In genomic region chr17:77107506-77108433, GRCh38 we compare ENCODE assay signal across 8 cellular contexts. TPM values are rescaled to one million over a fixed set of nuclear protein-coding genes. Genes with fewer than 3 reads are reported as not detected.
A peak's percentile ranks its signal among the peaks of the same experiment; 100 is the strongest.
DNase-seq lines count a peak whose midpoint lies in the region; ATAC-seq and TF ChIP-seq lines count a peak whose summit lies in the region.

No MANE protein-coding gene starts in this region.

- H3K4me2 ChIP-seq in PC-3 (ENCODE audit: low read length): no peak overlapping the region

- no TSS peak for BruUV-seq in PC-3 (replicated peaks; lab: Mats Ljungman, UMichigan)

- H3K27ac ChIP-seq in right cardiac atrium (ENCODE audit: low read length) (peak overlapping the region; percentile 2), PC-3 (ENCODE audit: low read length) (no peak overlapping the region)
- peak overlapping the region; percentile 11 for H3K27ac ChIP-seq in effector memory CD4-positive, alpha-beta T cell (ENCODE audit: insufficient read depth, low read length, poor library complexity, severe bottlenecking)

- H3K4me1 ChIP-seq in right cardiac atrium (ENCODE audit: control insufficient read depth, insufficient read depth, low read length) (peaks cover 13% of the 10 kb centered on the region), PC-3 (ENCODE audit: insufficient read depth, low read length) (peaks cover 13% of the 10 kb centered on the region)
- H3K4me1 ChIP-seq in effector memory CD4-positive, alpha-beta T cell (ENCODE audit: control insufficient read depth, insufficient read depth, low read length, poor library complexity, severe bottlenecking): no peaks in the 10 kb centered on the region

- no peaks in the 10 kb centered on the region for H4K20me1 ChIP-seq in PC-3 (ENCODE audit: low read length)

- POLR2A ChIA-PET in PC-3 (lab: Charles Lee; ENCODE audit: unreplicated experiment): no interaction called here

- DNase-seq in right cardiac atrium: no peak
- DNase-seq in Right ventricle myocardium superior: no peak
- DNase-seq in PC-3: no peak
- DNase-seq in effector memory CD4-positive, alpha-beta T cell: peak in 2 of 3 donors; percentile 10 to 21
- peak; percentile 52 to 88 for DNase-seq in stimulated activated effector memory CD8-positive, alpha-beta T cell treated with anti-CD3 and anti-CD28 coated beads, Interleukin-12 subunit alpha, Interleukin-12 subunit beta, amount 100 ng/mL, for 72 hours (ENCODE audit: low spot score in 2 of 2)
- DNase-seq in T-helper 9 cell: no peak
- no peak for DNase-seq in HK-2 (ENCODE audit: unreplicated experiment)

- CTCF ChIA-PET in PC-3 (lab: Charles Lee): no interaction called here

- intact Hi-C loops in right cardiac atrium (cut with DNase I): loop anchor here in 1 of 4 donors (10.0 kb wide), 1 partner anchor 107 kb away; no protein-coding TSS in a partner anchor
- intact Hi-C loops in Right ventricle myocardium superior (cut with DNase I): loop anchor here (5.0 kb wide), 1 partner anchor 35 kb away; the partner anchor contains the start of gene SEC14L1
- intact Hi-C loops in PC-3 (cut with micrococcal nuclease): no loop called here

- no peaks in the 10 kb centered on the region for H3K36me3 ChIP-seq in PC-3 (ENCODE audit: low read depth, low read length)
- no peaks in the 10 kb centered on the region for H3K36me3 ChIP-seq in effector memory CD4-positive, alpha-beta T cell (ENCODE audit: control insufficient read depth, insufficient read depth, low read length)

- WGBS in right cardiac atrium: 88% methylated on average over 23 of the region's 23 CpGs

- TF ChIP-seq CTCF in PC-3 (conservative IDR thresholded peaks at IDR 0.05; ENCODE audit: low read depth, low read length): no peak

- no peak overlapping the region for H2AFZ ChIP-seq in PC-3 (ENCODE audit: low read length)

- no peaks in the 10 kb centered on the region for H3K27me3 ChIP-seq in right cardiac atrium (ENCODE audit: control insufficient read depth, insufficient read depth)
- H3K27me3 ChIP-seq in PC-3 (ENCODE audit: low read length): no peaks in the 10 kb centered on the region
- no peaks in the 10 kb centered on the region for H3K27me3 ChIP-seq in effector memory CD4-positive, alpha-beta T cell (replicated peaks; ENCODE audit: control insufficient read depth, insufficient read depth, low read length, poor library complexity, severe bottlenecking)

- peak overlapping the region; percentile 90 for H3K27ac Mint-ChIP-seq in stimulated activated effector memory CD8-positive, alpha-beta T cell treated with anti-CD3 and anti-CD28 coated beads, Interleukin-12 subunit alpha, Interleukin-12 subunit beta, amount 100 ng/mL, for 72 hours

- H3K9ac ChIP-seq in PC-3 (ENCODE audit: low read length): no peak overlapping the region

- H3K4me3 ChIP-seq in right cardiac atrium (ENCODE audit: low read length) (no peak overlapping the region), PC-3 (ENCODE audit: low read length) (no peak overlapping the region)
- H3K4me3 ChIP-seq in effector memory CD4-positive, alpha-beta T cell (ENCODE audit: insufficient read depth, low read depth, low read length, poor library complexity, severe bottlenecking): no peak overlapping the region

- ATAC-seq in right cardiac atrium: no peak
- no peak for ATAC-seq in Right ventricle myocardium superior (ENCODE audit: poor library complexity)
- ATAC-seq in PC-3: peak; percentile 30; the same call in 1 of the 2 replicates
- ATAC-seq in stimulated activated effector memory CD8-positive, alpha-beta T cell treated with anti-CD3 and anti-CD28 coated beads, Interleukin-12 subunit alpha, Interleukin-12 subunit beta, amount 100 ng/mL, for 72 hours: peak; percentile 95
- ATAC-seq in HG02870 (IDR thresholded peaks at IDR 0.05; ENCODE audit: unreplicated experiment): no peak

- peaks cover 41% of the 10 kb centered on the region for H3K4me1 Mint-ChIP-seq in stimulated activated effector memory CD8-positive, alpha-beta T cell treated with anti-CD3 and anti-CD28 coated beads, Interleukin-12 subunit alpha, Interleukin-12 subunit beta, amount 100 ng/mL, for 72 hours

- peaks cover 6% of the 10 kb centered on the region for H3K36me3 Mint-ChIP-seq in stimulated activated effector memory CD8-positive, alpha-beta T cell treated with anti-CD3 and anti-CD28 coated beads, Interleukin-12 subunit alpha, Interleukin-12 subunit beta, amount 100 ng/mL, for 72 hours

- H3K9me2 ChIP-seq in PC-3 (replicated peaks; ENCODE audit: low read length): no peaks in the 10 kb centered on the region

- H3F3A ChIP-seq in PC-3 (ENCODE audit: low read length, unreplicated experiment): no peaks in the 10 kb centered on the region

- H3K4me3 Mint-ChIP-seq in stimulated activated effector memory CD8-positive, alpha-beta T cell treated with anti-CD3 and anti-CD28 coated beads, Interleukin-12 subunit alpha, Interleukin-12 subunit beta, amount 100 ng/mL, for 72 hours: peak overlapping the region; percentile 75

- H3K9me3 ChIP-seq in right cardiac atrium (ENCODE audit: control insufficient read depth, low read length): no peaks in the 10 kb centered on the region
- H3K9me3 ChIP-seq in PC-3 (ENCODE audit: low read length): no peaks in the 10 kb centered on the region
- no peaks in the 10 kb centered on the region for H3K9me3 ChIP-seq in effector memory CD4-positive, alpha-beta T cell (ENCODE audit: control insufficient read depth, low read length)

- no peaks in the 10 kb centered on the region for H3K9me3 Mint-ChIP-seq in stimulated activated effector memory CD8-positive, alpha-beta T cell treated with anti-CD3 and anti-CD28 coated beads, Interleukin-12 subunit alpha, Interleukin-12 subunit beta, amount 100 ng/mL, for 72 hours

- no peaks in the 10 kb centered on the region for H3K79me2 ChIP-seq in PC-3 (ENCODE audit: low read length)

RNA-seq across cellular contexts. Expression of gene SEC14L1, which starts 33.0 kb away (rescaled TPM):
- total RNA-seq in right cardiac atrium: 10 to 100 TPM; 47.2 to 58.4 (median 50.1) TPM
- 39.6 TPM for polyA plus RNA-seq in right cardiac atrium
- 63.9 TPM for total RNA-seq in Right ventricle myocardium superior
- 39.8 and 50.9 TPM in 2 replicates for total RNA-seq in PC-3 (2014; rRNA removed)

Comparison
In these comparisons a context has a peak if more than half of its experiments do, and no peak if none do; other contexts are left out.
1. ATAC-seq: peak in PC-3 (single experiment) and stimulated activated effector memory CD8-positive, alpha-beta T cell treated with anti-CD3 and anti-CD28 coated beads, Interleukin-12 subunit alpha, Interleukin-12 subunit beta, amount 100 ng/mL, for 72 hours (single experiment); none in right cardiac atrium (0 of 2), Right ventricle myocardium superior (single experiment) and HG02870 (single experiment).
2. DNase-seq: peak in effector memory CD4-positive, alpha-beta T cell (2 of 3) and stimulated activated effector memory CD8-positive, alpha-beta T cell treated with anti-CD3 and anti-CD28 coated beads, Interleukin-12 subunit alpha, Interleukin-12 subunit beta, amount 100 ng/mL, for 72 hours (2 of 2); none in right cardiac atrium (0 of 3), Right ventricle myocardium superior (single experiment), PC-3 (single experiment), T-helper 9 cell (single experiment) and HK-2 (single experiment).